In genomic region chr13:75359266-75359665, GRCh38 we compare ENCODE assay signal across 15 cellular contexts.
A peak's percentile ranks its signal among the peaks of the same experiment; 100 is the strongest.
DNase-seq lines count a peak whose midpoint lies in the region; ATAC-seq, FAIRE-seq and TF ChIP-seq lines count a peak whose summit lies in the region.
"Had no signal": no experiment of that assay in that cellular context is flagged by ENCODE, and none has a peak within 500 bp of the region (broad histone marks: within the 10 kb centered on the region; RNA-seq: fewer than 3 reads in every experiment).

No MANE protein-coding gene starts in this region.

- H3K9ac ChIP-seq in HUES64 (ENCODE audit: low read depth, low read length): no peak overlapping the region
- no peak overlapping the region for H3K9ac ChIP-seq in kidney (ENCODE audit: low read length in 2 of 2)

- H3K27ac Mint-ChIP-seq in endothelial cell (ENCODE audit: unreplicated experiment): no peak overlapping the region
- no peak overlapping the region for H3K27ac Mint-ChIP-seq in natural killer cell
- H3K27ac Mint-ChIP-seq: activated naive CD4-positive, alpha-beta T cell treated with anti-CD3 and anti-CD28 coated beads, Interleukin-2, amount 50 U/mL, for 72 hours; CD8-positive, alpha-beta T cell had no signal

- FAIRE-seq in bronchial epithelial cell (lab: Jason Lieb, UNC) (no peak), kidney (lab: Jason Lieb, UNC) (peak; percentile 27)

- peaks cover 5% of the 10 kb centered on the region for H3K27me3 Mint-ChIP-seq in endothelial cell (ENCODE audit: unreplicated experiment)
- no peaks in the 10 kb centered on the region for H3K27me3 Mint-ChIP-seq in natural killer cell (ENCODE audit: low read depth in 2 of 2)

- H3K36me3 Mint-ChIP-seq in endothelial cell (ENCODE audit: low read depth, unreplicated experiment) (no peaks in the 10 kb centered on the region), natural killer cell (no peaks in the 10 kb centered on the region)
- H3K36me3 Mint-ChIP-seq: activated naive CD4-positive, alpha-beta T cell treated with anti-CD3 and anti-CD28 coated beads, Interleukin-2, amount 50 U/mL, for 72 hours; CD8-positive, alpha-beta T cell had no signal

- WGBS in HUES64: 75% methylated on average over 2 of the region's 2 CpGs

- DNase-seq in AG10803 (ENCODE audit: low read depth) (peak; percentile 92), bronchial epithelial cell (ENCODE audit: low read depth) (peak; percentile 84), kidney (no peak), endothelial cell (ENCODE audit: low spot score) (no peak), natural killer cell (no peak)
- no peak for DNase-seq in activated T-cell treated with anti-CD3 and anti-CD28 coated beads, Interleukin-2, amount 50 U/mL, for 1 hour
- DNase-seq: activated CD4-positive, alpha-beta T cell treated with anti-CD3 and anti-CD28 coated beads for 48 hours; CD8-positive, alpha-beta T cell; retina; SHP77; uterus had no signal

- H3K9me3 ChIP-seq in HUES64 (ENCODE audit: insufficient read depth, low read depth, low read length): no peaks in the 10 kb centered on the region
- no peaks in the 10 kb centered on the region for H3K9me3 ChIP-seq in kidney (ENCODE audit: control insufficient read depth in 1 of 2, low read length in 2 of 2)
- H3K9me3 ChIP-seq: uterus had no signal

- H3K4me1 Mint-ChIP-seq in endothelial cell (ENCODE audit: unreplicated experiment) (peaks cover 8% of the 10 kb centered on the region), natural killer cell (peaks cover 0 to 4% of the 10 kb centered on the region in 2 donors)

- H3K9me3 Mint-ChIP-seq in endothelial cell (ENCODE audit: unreplicated experiment): no peaks in the 10 kb centered on the region
- no peaks in the 10 kb centered on the region for H3K9me3 Mint-ChIP-seq in natural killer cell
- H3K9me3 Mint-ChIP-seq: activated naive CD4-positive, alpha-beta T cell treated with anti-CD3 and anti-CD28 coated beads, Interleukin-2, amount 50 U/mL, for 72 hours; CD8-positive, alpha-beta T cell had no signal

- H3K4me3 Mint-ChIP-seq in endothelial cell (ENCODE audit: unreplicated experiment): no peak overlapping the region
- H3K4me3 Mint-ChIP-seq in natural killer cell: no peak overlapping the region
- H3K4me3 Mint-ChIP-seq: CD8-positive, alpha-beta T cell had no signal

- ATAC-seq in HG03457 (IDR thresholded peaks at IDR 0.05; ENCODE audit: unreplicated experiment): no peak
- ATAC-seq in natural killer cell: no peak
- ATAC-seq: activated naive CD4-positive, alpha-beta T cell treated with anti-CD3 and anti-CD28 coated beads, Interleukin-2, amount 50 U/mL, for 72 hours; CD8-positive, alpha-beta T cell; GM12878 had no signal

- peak overlapping the region; percentile 55; the same call in 1 of the 2 replicates for H3K27ac ChIP-seq in HUES64 (ENCODE audit: low read depth, low read length)
- no peak overlapping the region for H3K27ac ChIP-seq in kidney (ENCODE audit: low read depth in 2 of 2, low read length in 2 of 2)
- H3K27ac ChIP-seq: uterus had no signal

- intact Hi-C loops in kidney (cut with DNase I): no loop called here
- intact Hi-C loops in natural killer cell (cut with micrococcal nuclease): no loop called here

- H3K4me3 ChIP-seq in AG10803 (ENCODE audit: low read length) (no peak overlapping the region), HUES64 (ENCODE audit: low read length) (no peak overlapping the region), bronchial epithelial cell (ENCODE audit: low read depth, low read length) (no peak overlapping the region), kidney (ENCODE audit: low read length in 2 of 2) (no peak overlapping the region)
- H3K4me3 ChIP-seq: GM12878, uterus had no signal

- peaks cover 18% of the 10 kb centered on the region for H3K4me1 ChIP-seq in HUES64 (ENCODE audit: insufficient read depth, low read length)
- H3K4me1 ChIP-seq in kidney (ENCODE audit: control insufficient read depth in 1 of 2, insufficient read depth in 1 of 2, low read depth in 1 of 2, low read length in 2 of 2): peaks cover 0 to 4% of the 10 kb centered on the region in 2 donors
- H3K4me1 ChIP-seq: uterus had no signal

- H3K27me3 ChIP-seq in HUES64 (ENCODE audit: insufficient read depth, low read length) (no peaks in the 10 kb centered on the region), bronchial epithelial cell (ENCODE audit: control insufficient read depth, insufficient read depth, low read length) (no peaks in the 10 kb centered on the region)
- H3K27me3 ChIP-seq: uterus had no signal

- H3K36me3 ChIP-seq in HUES64 (ENCODE audit: insufficient read depth, low read length) (peaks cover 3% of the 10 kb centered on the region; the same call in 1 of the 2 replicates), bronchial epithelial cell (ENCODE audit: control insufficient read depth, insufficient read depth, low read length) (no peaks in the 10 kb centered on the region), kidney (ENCODE audit: control insufficient read depth in 1 of 2, insufficient read depth in 2 of 2, low read length in 2 of 2) (peaks cover 0 to 2% of the 10 kb centered on the region in 2 donors)
- H3K36me3 ChIP-seq: uterus had no signal

- no peak for TF ChIP-seq CTCF in AG10803 (conservative IDR thresholded peaks at IDR 0.05; ENCODE audit: low read length)
- no peak for TF ChIP-seq CTCF in bronchial epithelial cell (IDR thresholded peaks at IDR 0.05; ENCODE audit: insufficient read depth, low read length, severe bottlenecking)
- TF ChIP-seq CTCF in kidney (IDR thresholded peaks at IDR 0.05; ENCODE audit: borderline replicate concordance, extremely low read depth, insufficient read depth): no peak
- TF ChIP-seq CTCF in endothelial cell (IDR thresholded peaks at IDR 0.05; ENCODE audit: unreplicated experiment): no peak
- no peak for TF ChIP-seq CTCF in natural killer cell (IDR thresholded peaks at IDR 0.05)

Comparison
In these comparisons a context has a peak if more than half of its experiments do, and no peak if none do; other contexts are left out.
1. DNase-seq: peak in AG10803 (single experiment) and bronchial epithelial cell (single experiment); none in kidney (single experiment), endothelial cell (single experiment), activated T-cell treated with anti-CD3 and anti-CD28 coated beads, Interleukin-2, amount 50 U/mL, for 1 hour (single experiment) and natural killer cell (single experiment).